ENCODE assay signal across 7 cellular contexts in the genomic region with DNA sequence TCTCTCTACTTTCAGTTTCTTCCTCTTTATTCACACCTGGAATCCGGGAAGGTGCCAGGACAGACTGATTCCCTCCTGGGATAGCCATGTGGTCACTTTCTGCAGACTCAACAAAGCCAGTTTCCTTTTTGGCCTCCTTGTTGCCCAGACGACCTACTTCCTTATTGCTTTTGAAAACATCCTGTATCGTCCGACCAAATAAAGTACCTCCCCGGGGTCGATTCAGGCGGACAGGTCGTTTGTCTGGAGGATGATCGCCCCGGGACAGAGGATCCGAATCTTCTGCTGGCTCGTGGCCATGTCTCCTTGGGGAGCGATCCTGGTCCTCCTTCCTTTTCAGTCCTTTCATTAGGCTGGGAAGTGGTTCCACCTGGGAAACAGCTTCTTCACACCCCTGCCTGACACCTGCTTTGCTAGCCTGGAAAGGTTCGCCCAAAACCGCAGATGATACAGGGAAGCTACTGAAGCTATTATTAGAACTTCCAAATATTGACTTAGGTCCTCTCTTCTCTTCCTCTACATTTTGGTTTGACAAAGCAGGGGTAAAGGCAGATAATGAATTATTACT. TPM values are rescaled to one million over a fixed set of nuclear protein-coding genes. Genes with fewer than 3 reads are reported as not detected.
DNase-seq lines count a peak whose midpoint lies in the region; ATAC-seq and TF ChIP-seq lines count a peak whose summit lies in the region.

No MANE protein-coding gene starts in this region.

- H3K9ac ChIP-seq in mammary epithelial cell (ENCODE audit: insufficient read depth, low read length), result no peak overlapping the region

- H2AFZ ChIP-seq in mammary epithelial cell (ENCODE audit: low read depth, low read length), result no peak overlapping the region
- no peak overlapping the region for H2AFZ ChIP-seq in osteoblast (ENCODE audit: low read length)

- TF ChIP-seq CTCF in GM12864 (IDR thresholded peaks at IDR 0.05; ENCODE audit: low read depth, low read length, missing control alignments) (no peak), NB4 (IDR thresholded peaks at IDR 0.05; ENCODE audit: low read depth, low read length) (no peak), mammary epithelial cell (conservative IDR thresholded peaks at IDR 0.05 in 1 of 2, IDR thresholded peaks at IDR 0.05 in 1 of 2; ENCODE audit: extremely low read depth in 1 of 2, insufficient read depth in 1 of 2, low read depth in 1 of 2, low read length in 2 of 2) (no peak), osteoblast (IDR thresholded peaks at IDR 0.05; ENCODE audit: extremely low read depth, low read depth, low read length) (no peak), tibial artery (IDR thresholded peaks at IDR 0.05) (no peak)

- no TSS peak for BruUV-seq in mammary epithelial cell (replicated peaks; lab: Mats Ljungman, UMichigan)

- H3K4me1 ChIP-seq in mammary epithelial cell (ENCODE audit: insufficient read depth, low read length) (peaks cover 25% of the 10 kb centered on the region), osteoblast (ENCODE audit: insufficient read depth, low read length) (peaks cover 33% of the 10 kb centered on the region), tibial artery (peaks cover 0 to 56% (median 40%) of the 10 kb centered on the region in 4 donors)

- no peak for DNase-seq in GM12864 (ENCODE audit: low read depth)
- DNase-seq in NB4 (ENCODE audit: low read depth), result peak; percentile 46
- no peak for DNase-seq in mammary epithelial cell
- DNase-seq in osteoblast (ENCODE audit: insufficient read length, low spot score, missing footprints), result no peak
- no peak for DNase-seq in tibial artery
- no peak for DNase-seq in Right ventricle myocardium superior

- 63% methylated on average over 12 of the region's 15 CpGs for WGBS in mammary epithelial cell (ENCODE audit: low coverage, missing lambda C conversion rate)

- CTCF ChIA-PET in mammary epithelial cell (lab: Charles Lee; ENCODE audit: low non-redundant PET), result no interaction called here

- H3K79me2 ChIP-seq in mammary epithelial cell (ENCODE audit: insufficient read depth, low read length), result peaks cover 78% of the 10 kb centered on the region
- H3K79me2 ChIP-seq in osteoblast (ENCODE audit: insufficient read depth, low read length), result peaks cover 68% of the 10 kb centered on the region

- peaks cover 22% of the 10 kb centered on the region for H3K36me3 ChIP-seq in mammary epithelial cell (ENCODE audit: insufficient read depth, low read length)
- peaks cover 40% of the 10 kb centered on the region for H3K36me3 ChIP-seq in osteoblast (ENCODE audit: insufficient read depth, low read length)
- peaks cover 12 to 46% (median 19%) of the 10 kb centered on the region in 3 donors for H3K36me3 ChIP-seq in tibial artery

- H3K4me3 ChIP-seq in GM12864 (ENCODE audit: low read depth, low read length) (peak overlapping the region; percentile 34), NB4 (ENCODE audit: low read depth, low read length) (peak overlapping the region; percentile 93), mammary epithelial cell (replicated peaks in 1 of 3; ENCODE audit: insufficient read depth in 1 of 3, low read depth in 2 of 3, low read length in 3 of 3) (peak overlapping the region in 2 of 3 experiments; percentile 15 to 90), osteoblast (ENCODE audit: insufficient read depth, low read length) (peak overlapping the region; percentile 41), tibial artery (peak overlapping the region in 1 of 2 donors; percentile 11)

- H3K27ac ChIP-seq in mammary epithelial cell (ENCODE audit: insufficient read depth, low read depth, low read length) (no peak overlapping the region), osteoblast (ENCODE audit: low read depth, low read length) (peak overlapping the region; percentile 4), tibial artery (peak overlapping the region in 1 of 2 donors; percentile 90)

- dilution Hi-C loops in mammary epithelial cell (cut with HindIII; ENCODE audit: low sequenced_read_pairs), result loop anchor here (5.0 kb wide), 1 partner anchor 42 kb away; no protein-coding TSS in a partner anchor

- H3K27me3 ChIP-seq in mammary epithelial cell (ENCODE audit: insufficient read depth, low read length), result no peaks in the 10 kb centered on the region
- no peaks in the 10 kb centered on the region for H3K27me3 ChIP-seq in osteoblast (ENCODE audit: insufficient read depth, low read length)
- H3K27me3 ChIP-seq in tibial artery, result no peaks in the 10 kb centered on the region

- intact Hi-C loops in mammary epithelial cell (cut with micrococcal nuclease) (loop anchor here (2.0 kb wide), 1 partner anchor 55 kb away; a partner anchor contains a TSS), tibial artery (cut with DNase I; ENCODE audit: low total_unique reads) (loop anchor here (10.0 kb wide), 1 partner anchor 139 kb away; no protein-coding TSS in a partner anchor), Right ventricle myocardium superior (cut with DNase I) (loop anchor here (2.0 kb wide), 1 partner anchor 41 kb away; a partner anchor contains a TSS)

- ATAC-seq in Right ventricle myocardium superior (ENCODE audit: poor library complexity), result no peak
- no peak for ATAC-seq in HG03108 (IDR thresholded peaks at IDR 0.05; ENCODE audit: unreplicated experiment)

- in situ Hi-C loops in mammary epithelial cell (cut with MboI; ENCODE audit: low sequenced_read_pairs in 2 of 2), result no loop called here

- no peak for TF ChIP-seq POLR2A in NB4 (IDR thresholded peaks at IDR 0.05; ENCODE audit: extremely low read depth, insufficient read length)

- no peaks in the 10 kb centered on the region for H3K9me3 ChIP-seq in mammary epithelial cell (replicated peaks; ENCODE audit: insufficient read depth, low read length)
- no peaks in the 10 kb centered on the region for H3K9me3 ChIP-seq in osteoblast (ENCODE audit: low read depth, low read length)
- no peaks in the 10 kb centered on the region for H3K9me3 ChIP-seq in tibial artery

- no peaks in the 10 kb centered on the region for H4K20me1 ChIP-seq in mammary epithelial cell (ENCODE audit: insufficient read depth, low read length)
- H4K20me1 ChIP-seq in osteoblast (ENCODE audit: insufficient read depth, low read length), result peaks cover 30% of the 10 kb centered on the region

- H3K4me2 ChIP-seq in mammary epithelial cell (ENCODE audit: insufficient read depth, low read depth, low read length) (peak overlapping the region; percentile 90), osteoblast (ENCODE audit: insufficient read depth, low read length) (peak overlapping the region; percentile 91)

RNA-seq across cellular contexts. Expression of a gene that starts 1.2 kb away (rescaled TPM):
- 10 to 100 TPM; 57.2 to 88.8 TPM for total RNA-seq in mammary epithelial cell
- polyA plus RNA-seq in mammary epithelial cell, result 45.5 TPM
- 78.6 TPM for polyA minus RNA-seq in mammary epithelial cell
- 63.6 and 64.8 TPM in 2 replicates for total RNA-seq in osteoblast
- total RNA-seq in Right ventricle myocardium superior, result 57.0 TPM

RNA-seq across cellular contexts. Expression of a gene that starts 2.0 kb away (rescaled TPM):
- total RNA-seq in mammary epithelial cell, result 10 to 100 TPM in 1 of 2 donors, 1 to 10 TPM in 1; 9.0 to 12.3 TPM
- polyA plus RNA-seq in mammary epithelial cell, result 10.4 TPM
- polyA minus RNA-seq in mammary epithelial cell, result 5.1 TPM
- total RNA-seq in osteoblast, result 12.4 and 18.8 TPM in 2 replicates
- total RNA-seq in Right ventricle myocardium superior, result 19.2 TPM

RNA-seq across cellular contexts. Expression of a gene that starts 39.5 kb away (rescaled TPM):
- total RNA-seq in mammary epithelial cell, result 10 to 100 TPM in 1 of 2 donors, 1 to 10 TPM in 1; 1.8 to 13.8 TPM
- polyA plus RNA-seq in mammary epithelial cell, result 5.7 TPM
- polyA minus RNA-seq in mammary epithelial cell, result 4.7 TPM
- 2.2 and 3.2 TPM in 2 replicates for total RNA-seq in osteoblast
- 1.0 TPM for total RNA-seq in Right ventricle myocardium superior

RNA-seq across cellular contexts. Expression of a gene that starts 39.8 kb away (rescaled TPM):
- total RNA-seq in mammary epithelial cell, result 10 to 100 TPM; 15.0 to 40.3 TPM
- 11.1 TPM for polyA plus RNA-seq in mammary epithelial cell
- 34.3 TPM for polyA minus RNA-seq in mammary epithelial cell
- total RNA-seq in osteoblast, result 19.2 and 23.0 TPM in 2 replicates
- 28.9 TPM for total RNA-seq in Right ventricle myocardium superior

RNA-seq across cellular contexts. Expression of a gene that starts 55.6 kb away (rescaled TPM):
- total RNA-seq in mammary epithelial cell, result 100 to 1,000 TPM in 1 of 2 donors, 10 to 100 TPM in 1; 69.2 to 126 TPM
- 114 TPM for polyA plus RNA-seq in mammary epithelial cell
- polyA minus RNA-seq in mammary epithelial cell, result 174 TPM
- total RNA-seq in osteoblast, result 122 and 145 TPM in 2 replicates
- total RNA-seq in Right ventricle myocardium superior, result 57.9 TPM
